Comparison of ENCODE assay signal across 13 cellular contexts in genomic region chr5:138946831-138947560, GRCh38.
"Had no signal": no experiment of that assay in that cellular context is flagged by ENCODE, and none has a peak within 500 bp of the region (broad histone marks: within the 10 kb centered on the region; RNA-seq: fewer than 3 reads in every experiment).

No MANE protein-coding gene starts in this region.

- H3K27me3 ChIP-seq: ascending aorta, neutrophil, upper lobe of right lung had no signal

- ATAC-seq: activated CD4-positive, CD25-positive, alpha-beta regulatory T cell treated with anti-CD3 and anti-CD28 coated beads, Interleukin-2, amount 50 U/mL, for 24 hours; esophagus mucosa; stimulated activated naive B cell treated with anti-CD40 and anti-IgM and Interleukin-4, amounts not matched to agents 10 μg/mL and 1 μg/mL and 100 μg/mL, for 72 hours; upper lobe of right lung had no signal

- H3K27ac Mint-ChIP-seq: activated T-helper 1 cell treated with anti-CD3 and anti-CD28 coated beads, Interleukin-12 subunit alpha, Interleukin-12 subunit beta, Interleukin-2, Interleukin-4 antibody, amounts not matched to agents 30 ng/mL and 10 ng/mL and 1 ng/mL, durations not matched to agents 14 hours and 24 hours and 36 hours; naive B cell; T-helper 2 cell treated with Interferon-gamma antibody and Interleukin-4, amounts not matched to agents 5 μg/mL and 100 μg/mL, for 36 hours had no signal

- H3K4me3 Mint-ChIP-seq: activated T-helper 1 cell treated with anti-CD3 and anti-CD28 coated beads, Interleukin-12 subunit alpha, Interleukin-12 subunit beta, Interleukin-2, Interleukin-4 antibody, amounts not matched to agents 30 ng/mL and 10 ng/mL and 1 ng/mL, durations not matched to agents 14 hours and 24 hours and 36 hours; naive B cell; stimulated activated naive B cell treated with anti-CD40 and anti-IgM and Interleukin-4, amounts not matched to agents 10 μg/mL and 1 μg/mL and 100 μg/mL, for 72 hours; T-helper 2 cell treated with Interferon-gamma antibody and Interleukin-4, amounts not matched to agents 5 μg/mL and 100 μg/mL, for 36 hours had no signal

- H3K27me3 Mint-ChIP-seq: naive B cell; stimulated activated naive B cell treated with anti-CD40 and anti-IgM and Interleukin-4, amounts not matched to agents 10 μg/mL and 1 μg/mL and 100 μg/mL, for 72 hours had no signal

- H3K9me3 ChIP-seq: ascending aorta, neutrophil, upper lobe of right lung had no signal

- H3K9me3 Mint-ChIP-seq: activated T-helper 1 cell treated with anti-CD3 and anti-CD28 coated beads, Interleukin-12 subunit alpha, Interleukin-12 subunit beta, Interleukin-2, Interleukin-4 antibody, amounts not matched to agents 30 ng/mL and 10 ng/mL and 1 ng/mL, durations not matched to agents 14 hours and 24 hours and 36 hours; naive B cell; stimulated activated naive B cell treated with anti-CD40 and anti-IgM and Interleukin-4, amounts not matched to agents 10 μg/mL and 1 μg/mL and 100 μg/mL, for 72 hours; T-helper 2 cell treated with Interferon-gamma antibody and Interleukin-4, amounts not matched to agents 5 μg/mL and 100 μg/mL, for 36 hours had no signal

- H3K27ac ChIP-seq: ascending aorta, neutrophil, parathyroid adenoma, upper lobe of right lung had no signal

- DNase-seq: activated CD4-positive, alpha-beta T cell treated with anti-CD3 and anti-CD28 coated beads, Interleukin-2, amount 50 U/mL, for 1 hour; activated naive CD4-positive, alpha-beta T cell treated with Interleukin-2 at 50 U/mL for 16 hours; naive B cell; stimulated activated CD4-positive, alpha-beta T cell treated with anti-CD3 and anti-CD28 coated beads, Interleukin-4, amount 100 ng/mL, for 1 hour; stimulated activated naive B cell treated with anti-CD40 and anti-IgM and Interleukin-4, amounts not matched to agents 10 μg/mL and 1 μg/mL and 100 μg/mL, for 72 hours; upper lobe of right lung had no signal

- H3K4me3 ChIP-seq: ascending aorta, upper lobe of right lung had no signal
